18 cellular contexts compared by ENCODE assay signal in the genomic region with DNA sequence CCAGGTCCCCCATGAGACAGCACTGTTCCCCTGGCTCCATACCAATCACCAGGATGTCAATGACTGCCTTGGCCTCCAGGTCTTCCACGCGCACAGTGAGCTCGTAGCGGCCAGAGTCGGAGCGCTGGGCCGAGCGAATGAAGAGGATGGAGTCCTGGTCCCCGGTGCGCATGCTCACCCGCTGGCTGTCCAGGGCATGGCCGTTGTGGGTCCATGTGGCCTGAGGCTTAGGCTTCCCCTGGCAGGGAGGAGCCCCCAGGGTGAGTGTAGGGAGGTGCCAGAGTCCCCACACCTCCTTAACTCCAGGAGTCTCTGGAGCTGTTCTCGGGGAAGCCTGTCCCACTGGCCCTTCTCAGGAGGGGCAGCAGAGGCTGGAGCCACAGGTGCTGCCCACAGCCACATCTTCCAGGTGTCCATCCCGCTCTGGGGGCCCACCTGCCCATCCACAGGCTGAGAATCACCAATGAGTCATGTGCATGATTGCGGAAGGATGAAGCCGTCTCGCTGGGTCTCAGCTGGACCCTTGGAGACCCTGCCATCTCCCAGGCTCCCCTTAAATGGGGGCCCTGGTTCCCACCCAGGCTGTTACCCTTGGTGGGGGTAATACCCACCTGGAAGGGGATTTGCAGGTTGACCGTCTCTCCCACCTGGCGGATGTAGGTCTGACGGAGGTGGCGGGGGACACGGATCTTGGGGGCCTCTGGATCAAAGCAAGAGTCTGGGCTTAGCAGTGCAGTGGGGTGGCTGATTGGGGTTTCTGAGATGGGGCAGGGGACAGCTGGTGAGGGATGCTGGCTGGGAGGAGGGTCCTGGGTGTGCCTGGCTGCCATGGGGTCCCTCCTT. TPM values are rescaled to one million over a fixed set of nuclear protein-coding genes. Genes with fewer than 3 reads are reported as not detected.
"Had no signal": no experiment of that assay in that cellular context is flagged by ENCODE, and none has a peak within 500 bp of the region (broad histone marks: within the 10 kb centered on the region; RNA-seq: fewer than 3 reads in every experiment).

No MANE protein-coding gene starts in this region.

- H3K36me3 Mint-ChIP-seq: activated CD4-positive, alpha-beta memory T cell treated with anti-CD3 and anti-CD28 coated beads for 36 hours; activated CD8-positive, alpha-beta memory T cell treated with anti-CD3 and anti-CD28 coated beads, Interleukin-2, amount 10 ng/mL, durations not matched to agents 7 days and 5 days; activated naive CD4-positive, alpha-beta T cell treated with anti-CD3 and anti-CD28 coated beads, Interleukin-2, amount 50 U/mL, for 24 hours; naive thymus-derived CD8-positive, alpha-beta T cell; stimulated activated effector memory CD8-positive, alpha-beta T cell treated with anti-CD3 and anti-CD28 coated beads, Interleukin-12 subunit alpha, Interleukin-12 subunit beta, amount 100 ng/mL, for 72 hours had no signal

- H3K9me3 ChIP-seq: adrenal gland, gastroesophageal sphincter, heart right ventricle, transverse colon had no signal

- H3K27ac Mint-ChIP-seq: activated CD4-positive, alpha-beta memory T cell treated with anti-CD3 and anti-CD28 coated beads for 36 hours; activated CD4-positive, alpha-beta T cell treated with anti-CD3 and anti-CD28 coated beads for 36 hours; activated CD8-positive, alpha-beta memory T cell treated with anti-CD3 and anti-CD28 coated beads, Interleukin-2, amount 10 ng/mL, durations not matched to agents 7 days and 5 days; activated naive CD4-positive, alpha-beta T cell treated with anti-CD3 and anti-CD28 coated beads, Interleukin-2, amount 50 U/mL, for 24 hours; activated T-helper 2 cell treated with anti-CD3 and anti-CD28 coated beads, Interferon-gamma antibody, Interleukin-2, Interleukin-4, amounts not matched to agents 10 μg/mL and 5 μg/mL and 100 μg/mL, durations not matched to agents 14 hours and 24 hours and 36 hours; naive thymus-derived CD8-positive, alpha-beta T cell; stimulated activated effector memory CD8-positive, alpha-beta T cell treated with anti-CD3 and anti-CD28 coated beads, Interleukin-12 subunit alpha, Interleukin-12 subunit beta, amount 100 ng/mL, for 72 hours had no signal

- DNase-seq: occipital lobe had no signal

- H3K9me3 Mint-ChIP-seq: activated CD4-positive, alpha-beta memory T cell treated with anti-CD3 and anti-CD28 coated beads for 36 hours; activated naive CD4-positive, alpha-beta T cell treated with anti-CD3 and anti-CD28 coated beads, Interleukin-2, amount 50 U/mL, for 24 hours; activated T-helper 2 cell treated with anti-CD3 and anti-CD28 coated beads, Interferon-gamma antibody, Interleukin-2, Interleukin-4, amounts not matched to agents 10 μg/mL and 5 μg/mL and 100 μg/mL, durations not matched to agents 14 hours and 24 hours and 36 hours; naive thymus-derived CD8-positive, alpha-beta T cell; stimulated activated effector memory CD8-positive, alpha-beta T cell treated with anti-CD3 and anti-CD28 coated beads, Interleukin-12 subunit alpha, Interleukin-12 subunit beta, amount 100 ng/mL, for 72 hours had no signal

- H3K27me3 Mint-ChIP-seq: activated CD4-positive, alpha-beta memory T cell treated with anti-CD3 and anti-CD28 coated beads for 36 hours; activated CD4-positive, alpha-beta T cell treated with anti-CD3 and anti-CD28 coated beads for 36 hours; activated naive CD4-positive, alpha-beta T cell treated with anti-CD3 and anti-CD28 coated beads, Interleukin-2, amount 50 U/mL, for 24 hours had no signal

- H3K4me1 ChIP-seq: adrenal gland, gastroesophageal sphincter had no signal

- H3K27me3 ChIP-seq: adrenal gland, gastroesophageal sphincter, transverse colon had no signal

- H3K36me3 ChIP-seq: adrenal gland, gastroesophageal sphincter, heart right ventricle, transverse colon had no signal

- H3K27ac ChIP-seq: adrenal gland, gastroesophageal sphincter, heart right ventricle, transverse colon, VCaP had no signal

- H3K4me1 Mint-ChIP-seq: activated CD4-positive, alpha-beta T cell treated with anti-CD3 and anti-CD28 coated beads for 36 hours; activated CD8-positive, alpha-beta memory T cell treated with anti-CD3 and anti-CD28 coated beads, Interleukin-2, amount 10 ng/mL, durations not matched to agents 7 days and 5 days; activated naive CD4-positive, alpha-beta T cell treated with anti-CD3 and anti-CD28 coated beads, Interleukin-2, amount 50 U/mL, for 24 hours had no signal

- H3K4me3 ChIP-seq: adrenal gland, gastroesophageal sphincter, heart right ventricle, transverse colon had no signal

- ATAC-seq: naive thymus-derived CD8-positive, alpha-beta T cell; stimulated activated effector memory CD8-positive, alpha-beta T cell treated with anti-CD3 and anti-CD28 coated beads, Interleukin-12 subunit alpha, Interleukin-12 subunit beta, amount 100 ng/mL, for 72 hours had no signal

- H3K4me3 Mint-ChIP-seq: activated CD4-positive, alpha-beta memory T cell treated with anti-CD3 and anti-CD28 coated beads for 36 hours; activated CD4-positive, alpha-beta T cell treated with anti-CD3 and anti-CD28 coated beads for 36 hours; activated CD8-positive, alpha-beta memory T cell treated with anti-CD3 and anti-CD28 coated beads, Interleukin-2, amount 10 ng/mL, durations not matched to agents 7 days and 5 days; activated naive CD4-positive, alpha-beta T cell treated with anti-CD3 and anti-CD28 coated beads, Interleukin-2, amount 50 U/mL, for 24 hours; naive thymus-derived CD8-positive, alpha-beta T cell; stimulated activated effector memory CD8-positive, alpha-beta T cell treated with anti-CD3 and anti-CD28 coated beads, Interleukin-12 subunit alpha, Interleukin-12 subunit beta, amount 100 ng/mL, for 72 hours had no signal

RNA-seq across cellular contexts. Expression of a gene that starts 4.1 kb away (rescaled TPM):
- total RNA-seq: activated CD4-positive, alpha-beta memory T cell treated with anti-CD3 and anti-CD28 coated beads for 36 hours; activated CD4-positive, alpha-beta T cell treated with anti-CD3 and anti-CD28 coated beads for 36 hours; activated CD8-positive, alpha-beta memory T cell treated with anti-CD3 and anti-CD28 coated beads, Interleukin-2, amount 10 ng/mL, durations not matched to agents 7 days and 5 days; activated T-helper 2 cell treated with anti-CD3 and anti-CD28 coated beads, Interferon-gamma antibody, Interleukin-2, Interleukin-4, amounts not matched to agents 10 μg/mL and 5 μg/mL and 100 μg/mL, durations not matched to agents 14 hours and 24 hours and 36 hours; adrenal gland; gastroesophageal sphincter; heart right ventricle; mammary epithelial cell; mononuclear cell; naive thymus-derived CD8-positive, alpha-beta T cell; occipital lobe; pulmonary artery endothelial cell; T-helper 1 cell treated with Interleukin-12 subunit alpha and Interleukin-12 subunit beta and Interleukin-4 antibody, amounts not matched to agents 30 ng/mL and 1 ng/mL, for 36 hours; transverse colon had no signal
- polyA plus RNA-seq: esophagus; heart right ventricle; mammary epithelial cell; naive thymus-derived CD8-positive, alpha-beta T cell had no signal

RNA-seq across cellular contexts. Expression of a gene that starts 14.9 kb away (rescaled TPM):
- total RNA-seq: activated CD4-positive, alpha-beta memory T cell treated with anti-CD3 and anti-CD28 coated beads for 36 hours; activated CD8-positive, alpha-beta memory T cell treated with anti-CD3 and anti-CD28 coated beads, Interleukin-2, amount 10 ng/mL, durations not matched to agents 7 days and 5 days; activated T-helper 2 cell treated with anti-CD3 and anti-CD28 coated beads, Interferon-gamma antibody, Interleukin-2, Interleukin-4, amounts not matched to agents 10 μg/mL and 5 μg/mL and 100 μg/mL, durations not matched to agents 14 hours and 24 hours and 36 hours; naive thymus-derived CD8-positive, alpha-beta T cell; pulmonary artery endothelial cell; T-helper 1 cell treated with Interleukin-12 subunit alpha and Interleukin-12 subunit beta and Interleukin-4 antibody, amounts not matched to agents 30 ng/mL and 1 ng/mL, for 36 hours had no signal
- polyA plus RNA-seq: naive thymus-derived CD8-positive, alpha-beta T cell had no signal

RNA-seq across cellular contexts. Expression of a gene that starts 44.0 kb away (rescaled TPM):
- total RNA-seq: activated CD4-positive, alpha-beta memory T cell treated with anti-CD3 and anti-CD28 coated beads for 36 hours; activated CD4-positive, alpha-beta T cell treated with anti-CD3 and anti-CD28 coated beads for 36 hours; activated CD8-positive, alpha-beta memory T cell treated with anti-CD3 and anti-CD28 coated beads, Interleukin-2, amount 10 ng/mL, durations not matched to agents 7 days and 5 days; activated T-helper 2 cell treated with anti-CD3 and anti-CD28 coated beads, Interferon-gamma antibody, Interleukin-2, Interleukin-4, amounts not matched to agents 10 μg/mL and 5 μg/mL and 100 μg/mL, durations not matched to agents 14 hours and 24 hours and 36 hours; mononuclear cell; naive thymus-derived CD8-positive, alpha-beta T cell; pulmonary artery endothelial cell; T-helper 1 cell treated with Interleukin-12 subunit alpha and Interleukin-12 subunit beta and Interleukin-4 antibody, amounts not matched to agents 30 ng/mL and 1 ng/mL, for 36 hours had no signal
- polyA plus RNA-seq: naive thymus-derived CD8-positive, alpha-beta T cell had no signal

RNA-seq across cellular contexts. Expression of a gene that starts 57.9 kb away (rescaled TPM):
- total RNA-seq: occipital lobe, pulmonary artery endothelial cell had no signal
- polyA plus RNA-seq: heart right ventricle, mammary epithelial cell had no signal
